Comparison of ENCODE assay signal across 19 cellular contexts in genomic region chr2:119426396-119426675, GRCh38. TPM values are rescaled to one million over a fixed set of nuclear protein-coding genes. Genes with fewer than 3 reads are reported as not detected.
DNase-seq lines count a peak whose midpoint lies in the region; ATAC-seq, FAIRE-seq and TF ChIP-seq lines count a peak whose summit lies in the region.
"Had no signal": no experiment of that assay in that cellular context is flagged by ENCODE, and none has a peak within 500 bp of the region (broad histone marks: within the 10 kb centered on the region; RNA-seq: fewer than 3 reads in every experiment).

No MANE protein-coding gene starts in this region.

- no peaks in the 10 kb centered on the region for H3K36me3 ChIP-seq in mammary epithelial cell (ENCODE audit: insufficient read depth, low read length)
- H3K36me3 ChIP-seq in mesenchymal stem cell (ENCODE audit: control insufficient read depth in 1 of 2, insufficient read depth in 2 of 2, low read depth in 1 of 2, low read length in 2 of 2): no peaks in the 10 kb centered on the region
- H3K36me3 ChIP-seq in small intestine (ENCODE audit: control insufficient read depth in 2 of 2, insufficient read depth in 2 of 2, low read length in 2 of 2): no peaks in the 10 kb centered on the region
- no peaks in the 10 kb centered on the region for H3K36me3 ChIP-seq in vagina
- H3K36me3 ChIP-seq: BLaER1 treated with 17β-estradiol and CSF1 and Interleukin-3, amounts not matched to agents 10 nM and 100 nM; MG63 had no signal

- H3K27me3 Mint-ChIP-seq in MCF 10A (ENCODE audit: insufficient read depth, unreplicated experiment): no peaks in the 10 kb centered on the region

- no peak overlapping the region for H4K91ac ChIP-seq in mesenchymal stem cell (ENCODE audit: low read length)

- H3K27ac ChIP-seq in mammary epithelial cell (ENCODE audit: insufficient read depth, low read depth, low read length) (no peak overlapping the region), mesenchymal stem cell (ENCODE audit: low read length, poor library complexity, severe bottlenecking) (no peak overlapping the region), small intestine (ENCODE audit: low read depth in 1 of 2, low read length in 1 of 2) (peak overlapping the region; percentile 80 to 94), vagina (peak overlapping the region; percentile 64)
- H3K27ac ChIP-seq: 22Rv1; BLaER1 treated with 17β-estradiol and CSF1 and Interleukin-3, amounts not matched to agents 10 nM and 100 nM; KMS-11 had no signal

- peak overlapping the region; percentile 5 for H3K27ac Mint-ChIP-seq in MCF 10A (ENCODE audit: low read depth, unreplicated experiment)

- no peak overlapping the region for H2AK5ac ChIP-seq in mesenchymal stem cell (ENCODE audit: low read length, severe bottlenecking)

- no TSS peak for BruUV-seq in MCF 10A (replicated peaks; lab: Mats Ljungman, UMichigan)
- BruUV-seq in mammary epithelial cell (replicated peaks; lab: Mats Ljungman, UMichigan): no TSS peak

- H3K4ac ChIP-seq in mesenchymal stem cell (ENCODE audit: low read depth in 1 of 2, low read length in 2 of 2): no peak overlapping the region

- no peaks in the 10 kb centered on the region for H3K36me3 Mint-ChIP-seq in MCF 10A (ENCODE audit: insufficient read depth, unreplicated experiment)

- 50% methylated on average over 5 of the region's 5 CpGs for WGBS in mammary epithelial cell (ENCODE audit: low coverage, missing lambda C conversion rate)
- WGBS in mesenchymal stem cell: 54% methylated on average over 5 of the region's 5 CpGs
- WGBS in small intestine, 3 donors: 7 to 31% (median 25%) methylated on average over 5 of the region's 5 CpGs

- no peaks in the 10 kb centered on the region for H3K79me2 ChIP-seq in mammary epithelial cell (ENCODE audit: insufficient read depth, low read length)

- no peak for DNase-seq in MCF 10A (ENCODE audit: unreplicated experiment)
- DNase-seq in mammary epithelial cell: no peak
- no peak for DNase-seq in mesenchymal stem cell
- DNase-seq in small intestine: no peak
- no peak for DNase-seq in vagina (ENCODE audit: extremely low spot score in 2 of 2)
- DNase-seq in NCI-H1436 treated with DMSO at 0.1 percent for 48 hours (lab: John Stamatoyannopoulos, UW): no peak
- no peak for DNase-seq in ecto neural progenitor cell (ENCODE audit: low spot score)
- DNase-seq: DMS153, EL, GOT3, NCI-H1417, NCI-H2029, NCI-H510A treated with DMSO at 0.1 percent for 48 hours, RPMI8226 had no signal

- H2AFZ ChIP-seq in mammary epithelial cell (ENCODE audit: low read depth, low read length) (no peak overlapping the region), mesenchymal stem cell (ENCODE audit: low read depth, low read length) (no peak overlapping the region)

- H3K14ac ChIP-seq in mesenchymal stem cell (ENCODE audit: low read length in 2 of 2): no peak overlapping the region

- no peak overlapping the region for H3K23ac ChIP-seq in mesenchymal stem cell (ENCODE audit: low read length in 2 of 2)

- H3K18ac ChIP-seq in mesenchymal stem cell (ENCODE audit: low read depth in 1 of 2, low read length in 2 of 2): peak overlapping the region; percentile 30 to 32

- peak overlapping the region; percentile 27 for H2BK120ac ChIP-seq in mesenchymal stem cell (ENCODE audit: low read depth, low read length)

- H3K9me3 ChIP-seq in mammary epithelial cell (replicated peaks; ENCODE audit: insufficient read depth, low read length) (no peaks in the 10 kb centered on the region), mesenchymal stem cell (ENCODE audit: control insufficient read depth, low read length) (peaks cover 9% of the 10 kb centered on the region), small intestine (ENCODE audit: control insufficient read depth, low read depth) (no peaks in the 10 kb centered on the region), vagina (no peaks in the 10 kb centered on the region)

- intact Hi-C loops in MCF 10A (cut with micrococcal nuclease) (no loop called here), mammary epithelial cell (cut with micrococcal nuclease) (no loop called here), vagina (cut with DNase I) (no loop called here)

- TF ChIP-seq CTCF in MCF 10A (IDR thresholded peaks at IDR 0.05; ENCODE audit: unreplicated experiment) (no peak), mammary epithelial cell (conservative IDR thresholded peaks at IDR 0.05 in 1 of 2, IDR thresholded peaks at IDR 0.05 in 1 of 2; ENCODE audit: extremely low read depth in 1 of 2, insufficient read depth in 1 of 2, low read depth in 1 of 2, low read length in 2 of 2) (no peak), vagina (IDR thresholded peaks at IDR 0.05) (no peak)

- H3K4me2 ChIP-seq in mammary epithelial cell (ENCODE audit: insufficient read depth, low read depth, low read length): no peak overlapping the region
- no peak overlapping the region for H3K4me2 ChIP-seq in mesenchymal stem cell (ENCODE audit: low read length, poor library complexity, severe bottlenecking)
- H3K4me2 ChIP-seq: KMS-11 had no signal

- H3K9ac ChIP-seq in mammary epithelial cell (ENCODE audit: insufficient read depth, low read length) (no peak overlapping the region), mesenchymal stem cell (ENCODE audit: low read length) (no peak overlapping the region)
- H3K9ac ChIP-seq: BLaER1 treated with 17β-estradiol and CSF1 and Interleukin-3, amounts not matched to agents 10 nM and 100 nM; KMS-11 had no signal

- no peak for TF ChIP-seq POLR2A in vagina (IDR thresholded peaks at IDR 0.05)

- H3K4me3 ChIP-seq in mammary epithelial cell (replicated peaks in 1 of 3; ENCODE audit: insufficient read depth in 1 of 3, low read depth in 2 of 3, low read length in 3 of 3): no peak overlapping the region
- no peak overlapping the region for H3K4me3 ChIP-seq in mesenchymal stem cell (ENCODE audit: insufficient read depth in 1 of 2, low read depth in 1 of 2, low read length in 2 of 2)
- H3K4me3 ChIP-seq in small intestine (ENCODE audit: low read depth in 1 of 2, low read length in 2 of 2): no peak overlapping the region
- no peak overlapping the region for H3K4me3 ChIP-seq in vagina
- H3K4me3 ChIP-seq: BLaER1 treated with 17β-estradiol and CSF1 and Interleukin-3, amounts not matched to agents 10 nM and 100 nM; MG63 had no signal

- CTCF ChIA-PET in MCF 10A (lab: Yijun Ruan, JAX): interaction anchor here (0.6 kb wide), 1 partner anchor 43 kb away, joined by 3 read pairs; no protein-coding TSS in a partner anchor
- CTCF ChIA-PET in mammary epithelial cell (lab: Charles Lee; ENCODE audit: low non-redundant PET): no interaction called here

- no peaks in the 10 kb centered on the region for H3K79me1 ChIP-seq in mesenchymal stem cell (replicated peaks; ENCODE audit: low read length, poor library complexity, severe bottlenecking)

- H2BK15ac ChIP-seq in mesenchymal stem cell (ENCODE audit: low read depth, poor library complexity, severe bottlenecking): peak overlapping the region; percentile 12

- no peak overlapping the region for H2BK12ac ChIP-seq in mesenchymal stem cell (ENCODE audit: low read length in 2 of 2)

- peaks cover under 1% of the 10 kb centered on the region for H3K27me3 ChIP-seq in mammary epithelial cell (ENCODE audit: insufficient read depth, low read length)
- H3K27me3 ChIP-seq in mesenchymal stem cell (ENCODE audit: control insufficient read depth in 1 of 2, insufficient read depth in 1 of 2, low read length in 2 of 2): peaks cover 19 to 62% of the 10 kb centered on the region in 2 experiments
- H3K27me3 ChIP-seq in small intestine (ENCODE audit: control insufficient read depth in 2 of 2, insufficient read depth in 2 of 2, low read length in 2 of 2): no peaks in the 10 kb centered on the region
- H3K27me3 ChIP-seq in vagina: no peaks in the 10 kb centered on the region
- H3K27me3 ChIP-seq: MG63 had no signal

- no peak for FAIRE-seq in small intestine (lab: Jason Lieb, UNC)

- dilution Hi-C loops in mammary epithelial cell (cut with HindIII; ENCODE audit: low sequenced_read_pairs): no loop called here

- POLR2A ChIA-PET in MCF 10A (lab: Yijun Ruan, JAX): no interaction called here

- H2BK5ac ChIP-seq in mesenchymal stem cell (ENCODE audit: low read depth, low read length, poor library complexity, severe bottlenecking): no peak overlapping the region

- H4K20me1 ChIP-seq in mammary epithelial cell (ENCODE audit: insufficient read depth, low read length): no peaks in the 10 kb centered on the region

- no peak overlapping the region for H3K4me3 Mint-ChIP-seq in MCF 10A (ENCODE audit: unreplicated experiment)

- in situ Hi-C loops in mammary epithelial cell (cut with MboI; ENCODE audit: low sequenced_read_pairs in 2 of 2): no loop called here

- H4K8ac ChIP-seq in mesenchymal stem cell (ENCODE audit: low read length): no peak overlapping the region

- H3K4me1 ChIP-seq in mammary epithelial cell (ENCODE audit: insufficient read depth, low read length) (no peaks in the 10 kb centered on the region), mesenchymal stem cell (ENCODE audit: control insufficient read depth, insufficient read depth, low read depth, low read length) (peaks cover 19% of the 10 kb centered on the region), small intestine (ENCODE audit: control insufficient read depth in 2 of 2, insufficient read depth in 1 of 2, low read depth in 1 of 2, low read length in 1 of 2) (peaks cover 13 to 27% of the 10 kb centered on the region in 2 donors), vagina (peaks cover 30% of the 10 kb centered on the region)

- H3K9me3 Mint-ChIP-seq in MCF 10A (ENCODE audit: unreplicated experiment): no peaks in the 10 kb centered on the region

- ATAC-seq in GM21447 (IDR thresholded peaks at IDR 0.05; ENCODE audit: unreplicated experiment): no peak

- H3K4me1 Mint-ChIP-seq in MCF 10A (ENCODE audit: insufficient read depth, unreplicated experiment): peaks cover 20% of the 10 kb centered on the region

RNA-seq across cellular contexts. Expression of gene TMEM37, which starts 5.3 kb away (rescaled TPM):
- 0.17 TPM in 1 of 2 replicates, not detected in the other for total RNA-seq in MCF 10A (2022)
- not detected for total RNA-seq in mammary epithelial cell
- 0.03 TPM for polyA plus RNA-seq in mammary epithelial cell
- not detected for polyA minus RNA-seq in mammary epithelial cell
- polyA plus RNA-seq in mesenchymal stem cell (2013, experiment 1 of 2): 1.3 TPM
- 1.5 TPM for polyA plus RNA-seq in mesenchymal stem cell (2013, experiment 2 of 2)
- polyA plus RNA-seq in small intestine: 100 to 1,000 TPM in 1 of 3 donors, 10 to 100 TPM in 2; 43.2 to 124 (median 75.9) TPM
- 3.2 TPM for total RNA-seq in vagina

RNA-seq across cellular contexts. Expression of gene DBI, which starts 59.6 kb away (rescaled TPM):
- total RNA-seq in MCF 10A (2022) (76.8 and 104 TPM in 2 replicates), mammary epithelial cell (100 to 1,000 TPM in 1 of 2 donors, 10 to 100 TPM in 1; 36.5 to 217 TPM), vagina (117 TPM)
- polyA plus RNA-seq in mammary epithelial cell (583 TPM), small intestine (1,000 to 10,000 TPM in 1 of 3 donors, 100 to 1,000 TPM in 2; 483 to 1,006 (median 665) TPM)
- 109 TPM for polyA minus RNA-seq in mammary epithelial cell
- 1,208 TPM for polyA plus RNA-seq in mesenchymal stem cell (2013, experiment 1 of 2)
- 1,195 TPM for polyA plus RNA-seq in mesenchymal stem cell (2013, experiment 2 of 2)

RNA-seq across cellular contexts. Expression of gene C2orf76, which starts 59.7 kb away (rescaled TPM):
- total RNA-seq in MCF 10A (2022): 9.7 and 9.8 TPM in 2 replicates
- 1 to 10 TPM; 6.2 to 8.3 TPM for total RNA-seq in mammary epithelial cell
- polyA plus RNA-seq in mammary epithelial cell: 6.8 TPM
- polyA minus RNA-seq in mammary epithelial cell: 5.1 TPM
- polyA plus RNA-seq in mesenchymal stem cell (2013, experiment 1 of 2): 16.1 TPM
- polyA plus RNA-seq in mesenchymal stem cell (2013, experiment 2 of 2): 16.7 TPM
- polyA plus RNA-seq in small intestine: 10 to 100 TPM; 11.2 to 13.5 (median 13.2) TPM
- 3.7 TPM for total RNA-seq in vagina

Comparison
In these comparisons a context has a peak if more than half of its experiments do, and no peak if none do; other contexts are left out.
1. H3K27ac ChIP-seq: peak in small intestine (2 of 2) and vagina (single experiment); none in mammary epithelial cell (single experiment) and mesenchymal stem cell (single experiment).